In genomic region chr3:195698325-195699147, GRCh38 we compare ENCODE assay signal across 16 cellular contexts. TPM values are rescaled to one million over a fixed set of nuclear protein-coding genes. Genes with fewer than 3 reads are reported as not detected.
DNase-seq lines count a peak whose midpoint lies in the region; ATAC-seq and TF ChIP-seq lines count a peak whose summit lies in the region.
"Had no signal": no experiment of that assay in that cellular context is flagged by ENCODE, and none has a peak within 500 bp of the region (broad histone marks: within the 10 kb centered on the region; RNA-seq: fewer than 3 reads in every experiment).

No MANE protein-coding gene starts in this region.

- 0 out of 2 replicates have a peak overlapping the region, but pooled peaks have one; percentile 2 for H3K9ac ChIP-seq in HUES48 (ENCODE audit: low read depth, low read length)
- H3K9ac ChIP-seq in neuronal stem cell (ENCODE audit: low read depth, low read length, poor library complexity): no peak overlapping the region
- no peak overlapping the region for H3K9ac ChIP-seq in smooth muscle cell (ENCODE audit: low read depth)

- DNase-seq in COLO829 (ENCODE audit: low spot score) (peak; percentile 77), ecto neural progenitor cell (ENCODE audit: low spot score) (peak; percentile 41), neuronal stem cell (ENCODE audit: low spot score) (no peak), DMS114 treated with DMSO at 0.1 percent for 48 hours (lab: John Stamatoyannopoulos, UW; ENCODE audit: unreplicated experiment) (no peak), hippocampal formation (lab: John Stamatoyannopoulos, UW) (no peak), smooth muscle cell (lab: John Stamatoyannopoulos, UW; ENCODE audit: unreplicated experiment) (no peak)
- no peak for DNase-seq in stimulated activated naive B cell treated with anti-CD40 and anti-IgM and Interleukin-4, amounts not matched to agents 10 μg/mL and 1 μg/mL and 100 μg/mL, for 72 hours
- DNase-seq: dermis blood vessel endothelial cell; NCI-H1436 treated with DMSO at 0.1 percent for 48 hours; NCI-H774; SIG-M5; stimulated activated CD4-positive, alpha-beta T cell treated with anti-CD3 and anti-CD28 coated beads, Interleukin-4, amount 100 ng/mL, for 1 hour; stimulated activated naive CD8-positive, alpha-beta T cell treated with anti-CD3 and anti-CD28 coated beads, Interleukin-15, amount 100 ng/mL, for 72 hours had no signal

- peaks cover 3% of the 10 kb centered on the region for H4K20me1 ChIP-seq in smooth muscle cell (ENCODE audit: low read depth)

- no peak overlapping the region for H2AK5ac ChIP-seq in neuronal stem cell (ENCODE audit: low read depth, low read length)

- H3K4me3 ChIP-seq in HUES48 (ENCODE audit: low read depth, low read length) (peak overlapping the region; percentile 24), neuronal stem cell (ENCODE audit: low read length in 2 of 2) (no peak overlapping the region), smooth muscle cell (no peak overlapping the region)
- H3K4me3 ChIP-seq: lung had no signal

- H3K14ac ChIP-seq in neuronal stem cell (ENCODE audit: low read length): no peak overlapping the region

- H3K18ac ChIP-seq in neuronal stem cell (ENCODE audit: low read length): no peak overlapping the region

- H3K4me1 ChIP-seq in HUES48 (ENCODE audit: control insufficient read depth, insufficient read depth, low read length) (peaks cover 20% of the 10 kb centered on the region), neuronal stem cell (ENCODE audit: control insufficient read depth in 2 of 2, insufficient read depth in 1 of 2, low read depth in 1 of 2, low read length in 2 of 2) (peaks cover 16% of the 10 kb centered on the region in 2 donors), smooth muscle cell (ENCODE audit: low read depth) (peaks cover 24% of the 10 kb centered on the region)

- H3K23ac ChIP-seq in neuronal stem cell (ENCODE audit: low read depth, low read length, poor library complexity): no peak overlapping the region

- peaks cover 3% of the 10 kb centered on the region for H3K79me1 ChIP-seq in neuronal stem cell (ENCODE audit: low read depth, low read length)

- H3K4ac ChIP-seq in neuronal stem cell (ENCODE audit: low read length): no peak overlapping the region

- H3K27ac ChIP-seq in HUES48 (ENCODE audit: low read depth, low read length) (peak overlapping the region; percentile 81), neuronal stem cell (replicated peaks; ENCODE audit: low read length) (peak overlapping the region; percentile 47), smooth muscle cell (ENCODE audit: low read depth) (no peak overlapping the region)

- peaks cover 19% of the 10 kb centered on the region for H3F3A ChIP-seq in smooth muscle cell (ENCODE audit: low read depth)

- WGBS in neuronal stem cell (ENCODE audit: extremely low coverage in 2 of 2, insufficient read length in 2 of 2, insufficient replicate concordance in 1 of 2), 2 donors: no CpG with 5 or more reads among the region's 8 CpGs
- 80% methylated on average over 8 of the region's 8 CpGs for WGBS in smooth muscle cell (ENCODE audit: low lambda C conversion rate)

- no peak overlapping the region for H2BK12ac ChIP-seq in neuronal stem cell (ENCODE audit: low read length)

- no peak overlapping the region for H2BK120ac ChIP-seq in neuronal stem cell (ENCODE audit: low read depth, low read length)

- H2AFZ ChIP-seq in neuronal stem cell (ENCODE audit: low read length) (no peak overlapping the region), smooth muscle cell (ENCODE audit: low read depth) (no peak overlapping the region)

- no peaks in the 10 kb centered on the region for H3K79me2 ChIP-seq in smooth muscle cell (ENCODE audit: low read depth)

- no peak for ATAC-seq in stimulated activated naive B cell treated with anti-CD40 and anti-IgM and Interleukin-4, amounts not matched to agents 10 μg/mL and 1 μg/mL and 100 μg/mL, for 72 hours (replicated peaks)
- ATAC-seq: stimulated activated naive CD8-positive, alpha-beta T cell treated with anti-CD3 and anti-CD28 coated beads, Interleukin-15, amount 100 ng/mL, for 72 hours had no signal

- no peak overlapping the region for H4K8ac ChIP-seq in neuronal stem cell (ENCODE audit: low read depth, low read length)

- H3K27ac Mint-ChIP-seq in stimulated activated naive B cell treated with anti-CD40 and anti-IgM and Interleukin-4, amounts not matched to agents 10 μg/mL and 1 μg/mL and 100 μg/mL, for 72 hours: no peak overlapping the region
- H3K27ac Mint-ChIP-seq: progenitor cell of endocrine pancreas; stimulated activated naive CD8-positive, alpha-beta T cell treated with anti-CD3 and anti-CD28 coated beads, Interleukin-15, amount 100 ng/mL, for 72 hours had no signal

- no peaks in the 10 kb centered on the region for H3K9me3 Mint-ChIP-seq in stimulated activated naive B cell treated with anti-CD40 and anti-IgM and Interleukin-4, amounts not matched to agents 10 μg/mL and 1 μg/mL and 100 μg/mL, for 72 hours
- H3K9me3 Mint-ChIP-seq: stimulated activated naive CD8-positive, alpha-beta T cell treated with anti-CD3 and anti-CD28 coated beads, Interleukin-15, amount 100 ng/mL, for 72 hours had no signal

- H2BK5ac ChIP-seq in neuronal stem cell (ENCODE audit: low read length): no peak overlapping the region

- peaks cover 5 to 10% of the 10 kb centered on the region in 2 donors for H3K4me1 Mint-ChIP-seq in stimulated activated naive B cell treated with anti-CD40 and anti-IgM and Interleukin-4, amounts not matched to agents 10 μg/mL and 1 μg/mL and 100 μg/mL, for 72 hours
- H3K4me1 Mint-ChIP-seq: stimulated activated naive CD8-positive, alpha-beta T cell treated with anti-CD3 and anti-CD28 coated beads, Interleukin-15, amount 100 ng/mL, for 72 hours had no signal

- no peak overlapping the region for H4K91ac ChIP-seq in neuronal stem cell (ENCODE audit: low read depth, low read length, poor library complexity)

- no peak overlapping the region for H3K4me2 ChIP-seq in neuronal stem cell (ENCODE audit: insufficient read depth, low read length, poor library complexity, severe bottlenecking)
- no peak overlapping the region for H3K4me2 ChIP-seq in smooth muscle cell

- peaks cover 39 to 42% of the 10 kb centered on the region in 2 donors for H3K36me3 Mint-ChIP-seq in stimulated activated naive B cell treated with anti-CD40 and anti-IgM and Interleukin-4, amounts not matched to agents 10 μg/mL and 1 μg/mL and 100 μg/mL, for 72 hours

- no peaks in the 10 kb centered on the region for H3K9me3 ChIP-seq in HUES48 (ENCODE audit: control insufficient read depth, insufficient read depth, low read length)
- H3K9me3 ChIP-seq in neuronal stem cell (replicated peaks in 1 of 2; ENCODE audit: control insufficient read depth in 2 of 2, insufficient read depth in 1 of 2, low read depth in 1 of 2, low read length in 2 of 2): peaks cover 0 to 3% of the 10 kb centered on the region in 2 donors
- H3K9me3 ChIP-seq in smooth muscle cell (replicated peaks; ENCODE audit: low read depth): no peaks in the 10 kb centered on the region

- TF ChIP-seq CTCF in smooth muscle cell (IDR thresholded peaks at IDR 0.05; ENCODE audit: borderline replicate concordance, insufficient read depth, poor library complexity, severe bottlenecking): no peak

- H3K36me3 ChIP-seq in HUES48 (ENCODE audit: control insufficient read depth, insufficient read depth, low read length): 0 out of 2 replicates have a peak, but pooled peaks cover 6% of the 10 kb centered on the region
- peaks cover 2 to 29% of the 10 kb centered on the region in 2 donors for H3K36me3 ChIP-seq in neuronal stem cell (replicated peaks in 1 of 2; ENCODE audit: control insufficient read depth in 2 of 2, insufficient read depth in 2 of 2, low read length in 2 of 2)
- no peaks in the 10 kb centered on the region for H3K36me3 ChIP-seq in smooth muscle cell (ENCODE audit: low read depth)

- no peak overlapping the region for H2BK15ac ChIP-seq in neuronal stem cell (ENCODE audit: low read length)

- no peak overlapping the region for H3K4me3 Mint-ChIP-seq in stimulated activated naive B cell treated with anti-CD40 and anti-IgM and Interleukin-4, amounts not matched to agents 10 μg/mL and 1 μg/mL and 100 μg/mL, for 72 hours
- H3K4me3 Mint-ChIP-seq: stimulated activated naive CD8-positive, alpha-beta T cell treated with anti-CD3 and anti-CD28 coated beads, Interleukin-15, amount 100 ng/mL, for 72 hours had no signal

- no peaks in the 10 kb centered on the region for H3K27me3 Mint-ChIP-seq in stimulated activated naive B cell treated with anti-CD40 and anti-IgM and Interleukin-4, amounts not matched to agents 10 μg/mL and 1 μg/mL and 100 μg/mL, for 72 hours
- H3K27me3 Mint-ChIP-seq: progenitor cell of endocrine pancreas; stimulated activated naive CD8-positive, alpha-beta T cell treated with anti-CD3 and anti-CD28 coated beads, Interleukin-15, amount 100 ng/mL, for 72 hours had no signal

- H3K27me3 ChIP-seq in HUES48 (ENCODE audit: control insufficient read depth, insufficient read depth, low read length) (no peaks in the 10 kb centered on the region), neuronal stem cell (ENCODE audit: control insufficient read depth in 3 of 3, insufficient read depth in 3 of 3, low read depth in 1 of 3, low read length in 3 of 3) (no peaks in the 10 kb centered on the region), smooth muscle cell (ENCODE audit: low read depth) (no peaks in the 10 kb centered on the region)

RNA-seq across cellular contexts. Expression of gene MUC20, which starts 22.2 kb away (rescaled TPM):
- 1.2 TPM for polyA plus RNA-seq in neuronal stem cell (2013, experiment 1 of 2)
- 1.3 TPM for polyA plus RNA-seq in neuronal stem cell (2013, experiment 2 of 2)
- total RNA-seq in smooth muscle cell: 2.2 and 5.9 TPM in 2 replicates
- 2.5 and 6.7 TPM in 2 replicates for polyA plus RNA-seq in smooth muscle cell

Comparison
In these comparisons a context has a peak if more than half of its experiments do, and no peak if none do; other contexts are left out.
1. DNase-seq: peak in COLO829 (single experiment) and ecto neural progenitor cell (single experiment); none in neuronal stem cell (single experiment), DMS114 treated with DMSO at 0.1 percent for 48 hours (single experiment), stimulated activated naive B cell treated with anti-CD40 and anti-IgM and Interleukin-4, amounts not matched to agents 10 μg/mL and 1 μg/mL and 100 μg/mL, for 72 hours (single experiment), hippocampal formation (0 of 2) and smooth muscle cell (single experiment).